ENCODE assay signal across 1 cellular context in genomic region chr10:131908151-131908550, GRCh38.
TF ChIP-seq lines count a peak whose summit lies in the region.

No MANE protein-coding gene starts in this region.

TF ChIP-seq in HepG2, 621 proteins besides CTCF, POLR2A, EP300 and RAD21 (continued from another document):
- no peak for TF ChIP-seq ZNF18 (CRISPR knock-in tag; IDR thresholded peaks at IDR 0.05; ENCODE audit: insufficient replicate concordance)
- TF ChIP-seq MTA3 (CRISPR knock-in tag; IDR thresholded peaks at IDR 0.05), result no peak
- TF ChIP-seq ZEB1 (IDR thresholded peaks at IDR 0.05; ENCODE audit: insufficient replicate concordance, low read depth), result no peak
- TF ChIP-seq ZNF574 (CRISPR knock-in tag; IDR thresholded peaks at IDR 0.05), result no peak
- TF ChIP-seq NR2F6 (IDR thresholded peaks at IDR 0.05), result no peak
- TF ChIP-seq NR2F6 (CRISPR knock-in tag; IDR thresholded peaks at IDR 0.05), result no peak
- TF ChIP-seq MIER2 (CRISPR knock-in tag; IDR thresholded peaks at IDR 0.05), result no peak
- TF ChIP-seq ZNF644 (CRISPR knock-in tag; IDR thresholded peaks at IDR 0.05; ENCODE audit: low read depth), result no peak
- TF ChIP-seq GATAD2A (CRISPR knock-in tag; IDR thresholded peaks at IDR 0.05), result peak; percentile 31; the same call in 1 of the 2 replicates
- no peak for TF ChIP-seq DPF2 (CRISPR knock-in tag; IDR thresholded peaks at IDR 0.05; ENCODE audit: borderline replicate concordance, low read depth)
- TF ChIP-seq KLF16 (CRISPR knock-in tag; IDR thresholded peaks at IDR 0.05), result no peak
- TF ChIP-seq SALL1 (CRISPR knock-in tag; IDR thresholded peaks at IDR 0.05), result peak; percentile 23; the same call in 1 of the 2 replicates
- TF ChIP-seq RERE (CRISPR knock-in tag; IDR thresholded peaks at IDR 0.05; ENCODE audit: low read depth), result no peak
- TF ChIP-seq PAXIP1 (CRISPR knock-in tag; conservative IDR thresholded peaks at IDR 0.05), result peak; percentile 62
- no peak for TF ChIP-seq PATZ1 (CRISPR knock-in tag; IDR thresholded peaks at IDR 0.05)
- TF ChIP-seq FOXK2 (IDR thresholded peaks at IDR 0.05), result no peak
- TF ChIP-seq CEBPG (CRISPR knock-in tag; IDR thresholded peaks at IDR 0.05), result no peak
- TF ChIP-seq NFYB (CRISPR knock-in tag; IDR thresholded peaks at IDR 0.05), result no peak
TF ChIP-seq in HepG2: peak in this region for 16.
